In the genomic region with DNA sequence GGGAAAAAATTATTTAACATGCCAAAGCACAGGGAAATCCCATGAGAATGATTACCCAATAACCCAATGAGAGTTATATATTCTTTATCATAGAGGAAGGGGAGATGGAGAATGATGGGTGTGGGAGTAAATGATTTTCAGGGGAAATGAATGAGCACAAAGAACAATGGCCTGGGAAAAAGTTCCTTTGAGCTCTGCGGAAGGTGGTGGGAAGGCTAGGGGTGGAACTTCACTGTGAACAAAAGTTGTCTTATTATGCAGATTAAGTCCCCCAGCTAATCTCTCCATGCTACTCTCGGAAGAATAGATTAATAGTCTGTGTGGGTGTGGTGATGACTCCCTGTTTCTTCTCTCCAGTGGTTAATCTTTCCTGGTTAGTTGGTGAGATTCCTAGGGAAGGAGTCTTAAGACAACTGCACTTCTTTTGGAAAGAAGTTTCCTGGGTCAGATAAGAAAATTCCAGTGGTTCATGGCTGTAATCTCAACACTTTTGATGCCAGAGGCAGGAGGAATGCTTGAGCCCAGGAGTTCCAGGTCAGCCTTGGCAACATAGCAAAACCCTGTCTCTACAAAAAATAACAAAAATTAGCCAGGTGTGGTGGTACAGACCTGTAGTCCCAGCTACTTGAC, we compare ENCODE assay signal across 20 cellular contexts.
DNase-seq lines count a peak whose midpoint lies in the region; ATAC-seq and TF ChIP-seq lines count a peak whose summit lies in the region.
"Had no signal": no experiment of that assay in that cellular context is flagged by ENCODE, and none has a peak within 500 bp of the region (broad histone marks: within the 10 kb centered on the region; RNA-seq: fewer than 3 reads in every experiment).

No MANE protein-coding gene starts in this region.

- TF ChIP-seq CTCF in GM23338 (conservative IDR thresholded peaks at IDR 0.05; ENCODE audit: low read depth in 2 of 2) (no peak), Panc1 (IDR thresholded peaks at IDR 0.05) (no peak), fibroblast of pulmonary artery (IDR thresholded peaks at IDR 0.05; ENCODE audit: low read length, missing control alignments) (no peak), endothelial cell (IDR thresholded peaks at IDR 0.05; ENCODE audit: unreplicated experiment) (no peak)

- H3K4me1 ChIP-seq in GM23338 (ENCODE audit: insufficient read depth) (peaks cover 7% of the 10 kb centered on the region; the same call in 1 of the 2 replicates), HUES48 (ENCODE audit: control insufficient read depth, insufficient read depth, low read length) (peaks cover 4% of the 10 kb centered on the region; the same call in 1 of the 2 replicates), Panc1 (ENCODE audit: control insufficient read depth, insufficient read depth, low read length) (peaks cover 11% of the 10 kb centered on the region; the same call in 1 of the 2 replicates)
- H3K4me1 ChIP-seq: BE2C had no signal

- H3K27me3 ChIP-seq in GM23338 (ENCODE audit: insufficient read depth) (no peaks in the 10 kb centered on the region), HUES48 (ENCODE audit: control insufficient read depth, insufficient read depth, low read length) (no peaks in the 10 kb centered on the region), Panc1 (ENCODE audit: control insufficient read depth, insufficient read depth, low read length) (no peaks in the 10 kb centered on the region)
- H3K27me3 ChIP-seq: BE2C had no signal

- no TSS peak for BruUV-seq in Panc1 (replicated peaks; lab: Mats Ljungman, UMichigan)

- H3K4me3 ChIP-seq in GM23338 (no peak overlapping the region), HUES48 (ENCODE audit: low read depth, low read length) (no peak overlapping the region), Panc1 (ENCODE audit: low read depth in 2 of 2, low read length in 2 of 2) (no peak overlapping the region), fibroblast of pulmonary artery (replicated peaks; ENCODE audit: low read depth, low read length) (no peak overlapping the region)
- H3K4me3 ChIP-seq: K562, PC-9 had no signal

- no peak overlapping the region for H3K4me2 ChIP-seq in GM23338
- H3K4me2 ChIP-seq: PC-9 had no signal

- H3K27me3 Mint-ChIP-seq in GM23338 (ENCODE audit: insufficient read depth, low read depth, poor library complexity) (peaks cover 6% of the 10 kb centered on the region), endothelial cell (ENCODE audit: unreplicated experiment) (no peaks in the 10 kb centered on the region)

- intact Hi-C loops in Panc1 (cut with micrococcal nuclease; ENCODE audit: unreplicated experiment), result no loop called here

- no peaks in the 10 kb centered on the region for H3K79me2 ChIP-seq in GM23338 (replicated peaks; ENCODE audit: insufficient read depth)

- H3K9ac ChIP-seq in HUES48 (ENCODE audit: low read depth, low read length), result no peak overlapping the region
- H3K9ac ChIP-seq: SK-N-SH had no signal

- H3K36me3 Mint-ChIP-seq in GM23338 (ENCODE audit: low read depth) (peaks cover 11% of the 10 kb centered on the region), endothelial cell (ENCODE audit: low read depth, unreplicated experiment) (peaks cover 9% of the 10 kb centered on the region)
- H3K36me3 Mint-ChIP-seq: CD4-positive, CD25-positive, alpha-beta regulatory T cell had no signal

- in situ Hi-C loops in Panc1 (cut with HindIII; ENCODE audit: low pct_unique_long_range_greater_than_20kb, low sequenced_read_pairs), result no loop called here

- H3K4me1 Mint-ChIP-seq in GM23338 (peaks cover 6% of the 10 kb centered on the region), endothelial cell (ENCODE audit: unreplicated experiment) (peaks cover 26% of the 10 kb centered on the region)
- H3K4me1 Mint-ChIP-seq: CD4-positive, CD25-positive, alpha-beta regulatory T cell had no signal

- 0 out of 2 replicates have a peak, but pooled peaks cover 4% of the 10 kb centered on the region for H3K9me3 ChIP-seq in HUES48 (ENCODE audit: control insufficient read depth, insufficient read depth, low read length)
- H3K9me3 ChIP-seq in Panc1 (ENCODE audit: control insufficient read depth, insufficient read depth, low read depth, low read length), result peaks cover 8% of the 10 kb centered on the region; the same call in 1 of the 2 replicates
- H3K9me3 ChIP-seq: BE2C had no signal

- CTCF ChIA-PET in Panc1 (lab: Charles Lee), result interaction anchor here (0.6 to 1.1 kb wide), 2 partner anchors 55 to 66 kb away, joined by 4 read pairs; no protein-coding TSS in a partner anchor

- H3K36me3 ChIP-seq in GM23338 (ENCODE audit: insufficient read depth) (no peaks in the 10 kb centered on the region), HUES48 (ENCODE audit: control insufficient read depth, insufficient read depth, low read length) (no peaks in the 10 kb centered on the region), Panc1 (ENCODE audit: control insufficient read depth, insufficient read depth, low read length) (no peaks in the 10 kb centered on the region)
- H3K36me3 ChIP-seq: BE2C had no signal

- no peaks in the 10 kb centered on the region for H4K20me1 ChIP-seq in GM23338 (replicated peaks; ENCODE audit: insufficient read depth)

- H3K27ac ChIP-seq in GM23338 (ENCODE audit: low read depth) (no peak overlapping the region; the same call in 1 of the 2 replicates), HUES48 (ENCODE audit: low read depth, low read length) (peak overlapping the region; percentile 87), Panc1 (ENCODE audit: low read length) (peak overlapping the region; percentile 39; the same call in 1 of the 2 replicates)
- H3K27ac ChIP-seq: PC-9, RWPE1 had no signal

- H3F3A ChIP-seq in GM23338 (replicated peaks; ENCODE audit: low read depth), result no peaks in the 10 kb centered on the region

- H3K27ac Mint-ChIP-seq in GM23338 (no peak overlapping the region), endothelial cell (ENCODE audit: unreplicated experiment) (no peak overlapping the region)
- H3K27ac Mint-ChIP-seq: CD4-positive, CD25-positive, alpha-beta regulatory T cell had no signal

- ATAC-seq in GM23338 (peak; percentile 62), Panc1 (no peak)
- ATAC-seq: K562 had no signal

- H3K9me3 Mint-ChIP-seq in GM23338 (peaks cover 15% of the 10 kb centered on the region), endothelial cell (ENCODE audit: unreplicated experiment) (no peaks in the 10 kb centered on the region)

- peaks cover 6% of the 10 kb centered on the region; the same call in 1 of the 2 replicates for H3K9me2 ChIP-seq in GM23338 (ENCODE audit: insufficient read depth)
- H3K9me2 ChIP-seq: SK-N-SH had no signal

- no peak for DNase-seq in GM23338 (ENCODE audit: low spot score)
- no peak for DNase-seq in Panc1 (ENCODE audit: low read depth, low spot score)
- DNase-seq in fibroblast of pulmonary artery (ENCODE audit: low read depth), result peak; percentile 70
- no peak for DNase-seq in endothelial cell (ENCODE audit: low spot score)
- no peak for DNase-seq in NK-92 (lab: John Stamatoyannopoulos, UW; ENCODE audit: unreplicated experiment)
- DNase-seq in GM03348 (ENCODE audit: low spot score), result no peak
- DNase-seq in globus pallidus (ENCODE audit: low spot score), result no peak
- DNase-seq: BE2C; CD4-positive, CD25-positive, alpha-beta regulatory T cell; DMS79 treated with DMSO at 0.1 percent for 48 hours; GOT3; NCI-H1105 treated with DMSO at 0.1 percent for 48 hours; NCI-H2029 treated with DMSO at 0.1 percent for 48 hours; NCI-H526; PC-9; SIG-M5; SK-N-SH had no signal

- no peak overlapping the region for H2AFZ ChIP-seq in GM23338
- H2AFZ ChIP-seq: PC-9 had no signal

- H3K4me3 Mint-ChIP-seq in GM23338 (no peak overlapping the region), endothelial cell (ENCODE audit: unreplicated experiment) (no peak overlapping the region)
- H3K4me3 Mint-ChIP-seq: CD4-positive, CD25-positive, alpha-beta regulatory T cell had no signal

- POLR2A ChIA-PET in Panc1 (lab: Charles Lee), result no interaction called here
